1 cellular context compared by ENCODE assay signal in genomic region chrX:56745019-56745418, GRCh38.
TF ChIP-seq lines count a peak whose summit lies in the region.

No MANE protein-coding gene starts in this region.

TF ChIP-seq in HCT116, 20 proteins besides CTCF, POLR2A, EP300 and RAD21 (continued from another document):
- peak; percentile 58 for TF ChIP-seq FOSL1 (IDR thresholded peaks at IDR 0.05; ENCODE audit: low read depth)
- TF ChIP-seq EZH2 (IDR thresholded peaks at IDR 0.05) = no peak
